In the genomic region with DNA sequence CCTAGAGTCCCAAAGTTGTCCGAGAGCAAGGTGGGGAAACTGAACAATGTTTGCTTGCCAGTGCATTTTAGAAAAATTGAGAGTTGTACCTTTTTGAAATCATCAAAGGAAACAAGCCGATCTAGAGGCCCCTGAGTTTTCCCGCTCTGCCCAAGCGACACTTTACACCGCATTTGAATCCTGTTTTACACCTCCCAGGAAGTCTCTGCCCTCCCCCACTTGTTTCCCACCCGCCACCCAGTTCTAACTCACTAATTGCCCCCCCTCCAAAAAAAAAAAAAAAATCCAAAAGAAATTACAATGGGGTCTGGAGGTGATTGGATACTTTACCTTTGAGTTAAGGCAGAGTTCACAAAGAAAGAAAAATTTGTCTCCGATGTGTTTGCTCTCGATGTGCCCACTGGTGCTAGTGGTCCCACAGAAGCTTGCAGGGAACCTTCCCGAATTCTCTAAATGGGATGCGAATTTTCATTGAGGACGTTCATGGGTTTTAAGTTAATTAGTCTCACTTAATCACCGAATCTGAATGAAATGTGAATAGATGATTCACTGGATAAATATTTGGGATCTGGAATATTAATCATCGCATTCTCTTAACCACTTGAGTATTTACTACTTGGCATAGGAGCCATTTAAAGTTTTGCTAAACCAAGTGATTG, we compare ENCODE assay signal across 9 cellular contexts. TPM values are rescaled to one million over a fixed set of nuclear protein-coding genes. Genes with fewer than 3 reads are reported as not detected.
DNase-seq lines count a peak whose midpoint lies in the region; ATAC-seq and TF ChIP-seq lines count a peak whose summit lies in the region.
"Had no signal": no experiment of that assay in that cellular context is flagged by ENCODE, and none has a peak within 500 bp of the region (broad histone marks: within the 10 kb centered on the region; RNA-seq: fewer than 3 reads in every experiment).

No MANE protein-coding gene starts in this region.

- H3K36me3 Mint-ChIP-seq in T-cell = no peaks in the 10 kb centered on the region
- no peaks in the 10 kb centered on the region for H3K36me3 Mint-ChIP-seq in glutamatergic neuron (ENCODE audit: unreplicated experiment)

- no peaks in the 10 kb centered on the region for H3K36me3 ChIP-seq in spleen

- TF ChIP-seq POLR2A in spleen (IDR thresholded peaks at IDR 0.05) = no peak

- H3K9me3 Mint-ChIP-seq in T-cell (no peaks in the 10 kb centered on the region), glutamatergic neuron (ENCODE audit: unreplicated experiment) (peaks cover 3% of the 10 kb centered on the region)

- H3K27me3 ChIP-seq in spleen (replicated peaks in 1 of 7) = peaks cover 7 to 90% (median 63%) of the 10 kb centered on the region in 7 donors

- no peak overlapping the region for H3K27ac ChIP-seq in spleen

- H3K27me3 Mint-ChIP-seq in T-cell (peaks cover 55 to 66% of the 10 kb centered on the region in 2 donors), glutamatergic neuron (ENCODE audit: unreplicated experiment) (peaks cover 8% of the 10 kb centered on the region)

- CTCF ChIA-PET in T-cell (lab: Charles Lee) = no interaction called here

- intact Hi-C loops in spleen (cut with DNase I; ENCODE audit: low total_unique reads) = no loop called here

- TF ChIP-seq CTCF in glutamatergic neuron (IDR thresholded peaks at IDR 0.05; ENCODE audit: partially characterized antibody, unreplicated experiment) (no peak), spleen (IDR thresholded peaks at IDR 0.05 in 8 of 11, conservative IDR thresholded peaks at IDR 0.05 in 3 of 11) (no peak)

- POLR2A ChIA-PET in T-cell (lab: Charles Lee) = no interaction called here

- no peaks in the 10 kb centered on the region for H3K9me3 ChIP-seq in spleen

- peaks cover 21 to 30% (median 29%) of the 10 kb centered on the region in 3 donors for H3K4me1 Mint-ChIP-seq in T-cell
- H3K4me1 Mint-ChIP-seq in glutamatergic neuron (ENCODE audit: low read depth, unreplicated experiment) = peaks cover 15% of the 10 kb centered on the region

- H3K27ac Mint-ChIP-seq in T-cell (no peak overlapping the region), glutamatergic neuron (ENCODE audit: unreplicated experiment) (no peak overlapping the region)

- 19 to 35% (median 21%) methylated on average over 13 of the region's 13 CpGs for WGBS in spleen, 5 donors

- ATAC-seq in T-cell (replicated peaks in 1 of 4) = no peak
- no peak for ATAC-seq in HG03135 (IDR thresholded peaks at IDR 0.05; ENCODE audit: unreplicated experiment)

- H3K4me3 Mint-ChIP-seq in T-cell = peak overlapping the region; percentile 28 to 81 (median 51)
- peak overlapping the region; percentile 90 for H3K4me3 Mint-ChIP-seq in glutamatergic neuron (ENCODE audit: unreplicated experiment)

- DNase-seq in NCI-H82 (lab: John Stamatoyannopoulos, UW) (peak; percentile 45), NCI-H82 treated with DMSO at 0.1 percent for 48 hours (lab: John Stamatoyannopoulos, UW; ENCODE audit: unreplicated experiment) (no peak), T-cell (no peak), glutamatergic neuron (no peak), spleen (no peak), GF-D8 (lab: John Stamatoyannopoulos, UW) (no peak), NCI-H1694 treated with DMSO at 0.1 percent for 48 hours (lab: John Stamatoyannopoulos, UW) (no peak)

- H3K4me3 ChIP-seq in spleen = peak overlapping the region in 5 of 8 donors; percentile 40 to 75 (median 52)

- peaks cover 17 to 42% (median 38%) of the 10 kb centered on the region in 6 donors for H3K4me1 ChIP-seq in spleen

RNA-seq across cellular contexts. Expression of gene HMGA2, which starts 2.4 kb away (rescaled TPM):
- total RNA-seq in T-cell = under 1 TPM in 3 of 5 donors, not detected in 2; 0.26 to 0.32 (median 0.28) TPM
- total RNA-seq in glutamatergic neuron (ENCODE audit: unreplicated experiment) = 3.9 TPM
- under 1 TPM in 2 of 7 donors, not detected in 5; 0.09 to 0.30 TPM for total RNA-seq in spleen
- polyA plus RNA-seq in spleen = under 1 TPM in 2 of 3 donors, not detected in 1; 0.03 to 0.06 TPM
- polyA plus RNA-seq: liver had no signal
